1 cellular context compared by ENCODE assay signal in genomic region chr22:38239101-38239761, GRCh38.
TF ChIP-seq lines count a peak whose summit lies in the region.

No MANE protein-coding gene starts in this region.

TF ChIP-seq in GM23338, 12 proteins besides CTCF, POLR2A, EP300 and RAD21 (continued from another document):
- TF ChIP-seq REST (IDR thresholded peaks at IDR 0.05; ENCODE audit: unreplicated experiment) = no peak
- TF ChIP-seq POLR2AphosphoS5 (IDR thresholded peaks at IDR 0.05; ENCODE audit: low read depth) = no peak
- TF ChIP-seq EZH2 (IDR thresholded peaks at IDR 0.05; ENCODE audit: low read depth, unreplicated experiment) = no peak
- no peak for TF ChIP-seq EZH2phosphoT487 (IDR thresholded peaks at IDR 0.05; ENCODE audit: unreplicated experiment)
- TF ChIP-seq CREB1 (CRISPR knock-in tag; IDR thresholded peaks at IDR 0.05; ENCODE audit: low read depth) = no peak
- TF ChIP-seq ZNF114 (CRISPR knock-in tag; IDR thresholded peaks at IDR 0.05) = no peak
- TF ChIP-seq ZNF462 (CRISPR knock-in tag; IDR thresholded peaks at IDR 0.05) = no peak
- no peak for TF ChIP-seq ZNF331 (CRISPR knock-in tag; IDR thresholded peaks at IDR 0.05; ENCODE audit: low read depth)
- TF ChIP-seq ETS1 (IDR thresholded peaks at IDR 0.05) = no peak
- no peak for TF ChIP-seq NANOG (IDR thresholded peaks at IDR 0.05; ENCODE audit: borderline replicate concordance)
TF ChIP-seq in GM23338: peak in this region for 0.
